1 cellular context compared by ENCODE assay signal in the genomic region with DNA sequence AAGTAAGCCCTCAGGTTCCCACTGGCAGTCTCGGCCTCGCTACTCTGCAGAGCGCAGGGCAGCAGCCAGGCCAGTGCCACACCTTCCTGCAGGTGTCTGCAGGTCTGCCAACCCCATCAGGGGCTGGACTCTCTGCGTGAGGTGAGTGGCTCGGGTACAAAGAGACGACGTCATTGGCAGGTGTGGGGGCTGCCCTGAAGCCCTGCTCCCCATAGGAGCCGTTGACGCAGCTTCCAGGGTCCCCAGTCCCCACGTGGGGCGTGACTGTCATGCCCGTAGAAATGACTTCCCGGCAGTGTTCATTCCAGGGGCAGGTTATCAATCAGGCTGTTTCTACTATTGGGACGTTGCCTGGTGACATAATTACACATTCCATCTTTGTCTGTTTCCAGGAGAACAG.
TF ChIP-seq lines count a peak whose summit lies in the region.

No MANE protein-coding gene starts in this region.

TF ChIP-seq in neural cell, 6 proteins besides CTCF, POLR2A, EP300 and RAD21:
- TF ChIP-seq MXI1 (conservative IDR thresholded peaks at IDR 0.05; ENCODE audit: poor library complexity, severe bottlenecking) (no peak), TAF1 (IDR thresholded peaks at IDR 0.05; ENCODE audit: low read depth) (no peak), REST (IDR thresholded peaks at IDR 0.05; ENCODE audit: borderline replicate concordance) (no peak), EZH2 (IDR thresholded peaks at IDR 0.05; ENCODE audit: borderline replicate concordance, insufficient read depth, low read length, poor library complexity, severe bottlenecking) (no peak), POLR2AphosphoS5 (IDR thresholded peaks at IDR 0.05) (no peak), SMC3 (conservative IDR thresholded peaks at IDR 0.05; ENCODE audit: poor library complexity) (no peak)
